In the genomic region with DNA sequence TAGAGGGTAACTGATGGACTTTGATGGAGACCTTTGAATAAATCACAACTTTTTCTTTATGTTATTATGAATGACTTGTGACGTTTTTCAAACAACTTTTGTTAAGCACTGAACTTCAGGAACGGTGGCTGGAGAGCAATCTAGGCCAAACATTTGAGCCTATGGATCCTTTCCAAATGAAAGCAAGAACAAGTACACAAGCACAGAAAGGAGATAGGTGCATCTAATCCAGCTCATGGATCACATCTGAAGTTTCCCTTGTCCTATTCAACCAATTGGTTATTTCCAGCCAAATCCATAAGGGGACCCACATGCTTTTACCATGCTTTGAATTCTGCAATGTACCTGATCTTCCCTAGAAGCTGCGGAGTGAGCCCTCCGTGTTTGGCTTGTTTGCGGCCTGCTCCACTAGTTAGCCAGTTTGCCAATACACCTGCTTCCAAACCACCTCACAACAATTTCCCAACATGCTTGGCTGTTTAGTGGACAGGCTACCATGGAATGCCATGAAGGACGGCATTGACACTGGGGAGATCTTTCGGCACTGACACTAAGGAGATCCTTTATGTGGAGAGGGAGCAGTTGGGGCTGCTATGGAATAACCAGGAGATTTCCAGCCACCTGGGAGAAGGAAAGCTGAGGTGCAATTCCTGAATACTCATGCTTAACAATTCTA, we compare ENCODE assay signal across 26 cellular contexts.
"Had no signal": no experiment of that assay in that cellular context is flagged by ENCODE, and none has a peak within 500 bp of the region (broad histone marks: within the 10 kb centered on the region; RNA-seq: fewer than 3 reads in every experiment).

No MANE protein-coding gene starts in this region.

- ATAC-seq: naive thymus-derived CD8-positive, alpha-beta T cell; natural killer cell treated with Interleukin-12 subunit alpha and Interleukin-12 subunit beta and Interleukin-15 and Interleukin-18, amount 100 ng/mL, for 72 hours; pancreas; right cardiac atrium; right lobe of liver; stimulated activated memory B cell treated with anti-CD40 and anti-IgM and Interleukin-4, amounts not matched to agents 10 μg/mL and 1 μg/mL and 100 μg/mL, for 72 hours had no signal

- H3K4me3 Mint-ChIP-seq: naive thymus-derived CD8-positive, alpha-beta T cell; natural killer cell treated with Interleukin-12 subunit alpha and Interleukin-12 subunit beta and Interleukin-15 and Interleukin-18, amount 100 ng/mL, for 72 hours; nephron progenitor cell; neural crest cell; stimulated activated memory B cell treated with anti-CD40 and anti-IgM and Interleukin-4, amounts not matched to agents 10 μg/mL and 1 μg/mL and 100 μg/mL, for 72 hours; stimulated activated naive CD8-positive, alpha-beta T cell treated with anti-CD3 and anti-CD28 coated beads, Interleukin-15, Interleukin-2, amounts not matched to agents 100 ng/mL and 50 ng/mL, for 24 hours had no signal

- H3K36me3 ChIP-seq: neutrophil, prostate gland, right lobe of liver, stomach, thoracic aorta, thyroid gland, tibial nerve, upper lobe of left lung, vagina had no signal

- H3K4me1 ChIP-seq: pancreas, prostate gland, right lobe of liver, stomach, thyroid gland, tibial nerve, upper lobe of left lung, vagina had no signal

- H3K27ac Mint-ChIP-seq: naive thymus-derived CD8-positive, alpha-beta T cell; natural killer cell treated with Interleukin-12 subunit alpha and Interleukin-12 subunit beta and Interleukin-15 and Interleukin-18, amount 100 ng/mL, for 72 hours; nephron progenitor cell; stimulated activated memory B cell treated with anti-CD40 and anti-IgM and Interleukin-4, amounts not matched to agents 10 μg/mL and 1 μg/mL and 100 μg/mL, for 72 hours; stimulated activated naive CD8-positive, alpha-beta T cell treated with anti-CD3 and anti-CD28 coated beads, Interleukin-15, Interleukin-2, amounts not matched to agents 100 ng/mL and 50 ng/mL, for 24 hours had no signal

- H3K9me3 ChIP-seq: neutrophil, pancreas, prostate gland, right lobe of liver, sigmoid colon, stomach, thoracic aorta, thyroid gland, tibial nerve, upper lobe of left lung, vagina had no signal

- H3K4me1 Mint-ChIP-seq: naive thymus-derived CD8-positive, alpha-beta T cell; nephron progenitor cell; neural crest cell; stimulated activated memory B cell treated with anti-CD40 and anti-IgM and Interleukin-4, amounts not matched to agents 10 μg/mL and 1 μg/mL and 100 μg/mL, for 72 hours had no signal

- H3K27ac ChIP-seq: neutrophil, pancreas, prostate gland, right lobe of liver, stomach, thoracic aorta, thyroid gland, tibial nerve, upper lobe of left lung, vagina had no signal

- H3K27me3 ChIP-seq: pancreas, right lobe of liver, sigmoid colon, stomach, thyroid gland, tibial nerve, upper lobe of left lung, vagina had no signal

- DNase-seq: naive thymus-derived CD8-positive, alpha-beta T cell; nephron progenitor cell; nucleus accumbens; pancreas; right cardiac atrium; right lobe of liver; sigmoid colon; small intestine; stimulated activated CD4-positive, alpha-beta T cell treated with anti-CD3 and anti-CD28 coated beads, Interleukin-15, amount 100 ng/mL, for 24 hours; stimulated activated CD4-positive, alpha-beta T cell treated with anti-CD3 and anti-CD28 coated beads, Interleukin-4, amount 100 ng/mL, for 1 hour; stimulated activated CD4-positive, alpha-beta T cell treated with anti-CD3 and anti-CD28 coated beads, Interleukin-4, amount 100 ng/mL, for 4 hours; stimulated activated CD8-positive, alpha-beta memory T cell treated with anti-CD3 and anti-CD28 coated beads, Interleukin-4, amount 100 ng/mL, for 48 hours; stimulated activated naive CD4-positive, alpha-beta T cell; stomach; thyroid gland; trophoblast cell; upper lobe of left lung had no signal

- H3K27me3 Mint-ChIP-seq: stimulated activated memory B cell treated with anti-CD40 and anti-IgM and Interleukin-4, amounts not matched to agents 10 μg/mL and 1 μg/mL and 100 μg/mL, for 72 hours had no signal

- H3K9me3 Mint-ChIP-seq: naive thymus-derived CD8-positive, alpha-beta T cell; natural killer cell treated with Interleukin-12 subunit alpha and Interleukin-12 subunit beta and Interleukin-15 and Interleukin-18, amount 100 ng/mL, for 72 hours; nephron progenitor cell; neural crest cell; stimulated activated memory B cell treated with anti-CD40 and anti-IgM and Interleukin-4, amounts not matched to agents 10 μg/mL and 1 μg/mL and 100 μg/mL, for 72 hours; stimulated activated naive CD8-positive, alpha-beta T cell treated with anti-CD3 and anti-CD28 coated beads, Interleukin-15, Interleukin-2, amounts not matched to agents 100 ng/mL and 50 ng/mL, for 24 hours had no signal

- H3K36me3 Mint-ChIP-seq: naive thymus-derived CD8-positive, alpha-beta T cell; natural killer cell treated with Interleukin-12 subunit alpha and Interleukin-12 subunit beta and Interleukin-15 and Interleukin-18, amount 100 ng/mL, for 72 hours; stimulated activated memory B cell treated with anti-CD40 and anti-IgM and Interleukin-4, amounts not matched to agents 10 μg/mL and 1 μg/mL and 100 μg/mL, for 72 hours had no signal

- H3K4me3 ChIP-seq: pancreas, prostate gland, right lobe of liver, sigmoid colon, stomach, thoracic aorta, thyroid gland, tibial nerve, upper lobe of left lung, vagina had no signal
